ENCODE assay signal across 1 cellular context in genomic region chr2:25342372-25343186, GRCh38.
TF ChIP-seq lines count a peak whose summit lies in the region.

No MANE protein-coding gene starts in this region.

TF ChIP-seq in GM12878, 131 proteins besides CTCF, POLR2A, EP300 and RAD21 (continued from another document and continues in another):
- TF ChIP-seq, protein P1, sequence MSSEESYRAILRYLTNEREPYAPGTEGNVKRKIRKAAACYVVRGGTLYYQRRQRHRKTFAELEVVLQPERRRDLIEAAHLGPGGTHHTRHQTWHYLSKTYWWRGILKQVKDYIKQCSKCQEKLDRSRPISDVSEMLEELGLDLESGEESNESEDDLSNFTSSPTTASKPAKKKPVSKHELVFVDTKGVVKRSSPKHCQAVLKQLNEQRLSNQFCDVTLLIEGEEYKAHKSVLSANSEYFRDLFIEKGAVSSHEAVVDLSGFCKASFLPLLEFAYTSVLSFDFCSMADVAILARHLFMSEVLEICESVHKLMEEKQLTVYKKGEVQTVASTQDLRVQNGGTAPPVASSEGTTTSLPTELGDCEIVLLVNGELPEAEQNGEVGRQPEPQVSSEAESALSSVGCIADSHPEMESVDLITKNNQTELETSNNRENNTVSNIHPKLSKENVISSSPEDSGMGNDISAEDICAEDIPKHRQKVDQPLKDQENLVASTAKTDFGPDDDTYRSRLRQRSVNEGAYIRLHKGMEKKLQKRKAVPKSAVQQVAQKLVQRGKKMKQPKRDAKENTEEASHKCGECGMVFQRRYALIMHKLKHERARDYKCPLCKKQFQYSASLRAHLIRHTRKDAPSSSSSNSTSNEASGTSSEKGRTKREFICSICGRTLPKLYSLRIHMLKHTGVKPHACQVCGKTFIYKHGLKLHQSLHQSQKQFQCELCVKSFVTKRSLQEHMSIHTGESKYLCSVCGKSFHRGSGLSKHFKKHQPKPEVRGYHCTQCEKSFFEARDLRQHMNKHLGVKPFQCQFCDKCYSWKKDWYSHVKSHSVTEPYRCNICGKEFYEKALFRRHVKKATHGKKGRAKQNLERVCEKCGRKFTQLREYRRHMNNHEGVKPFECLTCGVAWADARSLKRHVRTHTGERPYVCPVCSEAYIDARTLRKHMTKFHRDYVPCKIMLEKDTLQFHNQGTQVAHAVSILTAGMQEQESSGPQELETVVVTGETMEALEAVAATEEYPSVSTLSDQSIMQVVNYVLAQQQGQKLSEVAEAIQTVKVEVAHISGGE (CRISPR knock-in tag; IDR thresholded peaks at IDR 0.05): no peak
- TF ChIP-seq, protein P2, sequence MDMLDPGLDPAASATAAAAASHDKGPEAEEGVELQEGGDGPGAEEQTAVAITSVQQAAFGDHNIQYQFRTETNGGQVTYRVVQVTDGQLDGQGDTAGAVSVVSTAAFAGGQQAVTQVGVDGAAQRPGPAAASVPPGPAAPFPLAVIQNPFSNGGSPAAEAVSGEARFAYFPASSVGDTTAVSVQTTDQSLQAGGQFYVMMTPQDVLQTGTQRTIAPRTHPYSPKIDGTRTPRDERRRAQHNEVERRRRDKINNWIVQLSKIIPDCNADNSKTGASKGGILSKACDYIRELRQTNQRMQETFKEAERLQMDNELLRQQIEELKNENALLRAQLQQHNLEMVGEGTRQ (IDR thresholded peaks at IDR 0.05; ENCODE audit: borderline replicate concordance, low read depth, low read length): no peak
- peak; percentile 59; the same call in 1 of the 2 replicates for TF ChIP-seq MAX (IDR thresholded peaks at IDR 0.05; ENCODE audit: low read depth, low read length)
- TF ChIP-seq ZZZ3 (IDR thresholded peaks at IDR 0.05; ENCODE audit: control insufficient read depth, insufficient read length, low read depth): no peak
- no peak for TF ChIP-seq RBBP5 (conservative IDR thresholded peaks at IDR 0.05)
- peak in 1 of 2 experiments; percentile 27; a peak in 1 of 4 replicates for TF ChIP-seq IKZF2 (IDR thresholded peaks at IDR 0.05)
- TF ChIP-seq NFIC (IDR thresholded peaks at IDR 0.05; ENCODE audit: low read depth, low read length): no peak
- no peak for TF ChIP-seq CREM (IDR thresholded peaks at IDR 0.05; ENCODE audit: low read depth)
- TF ChIP-seq PAX5 (IDR thresholded peaks at IDR 0.05; ENCODE audit: borderline replicate concordance, low read depth, low read length): peak; percentile 20; the same call in 1 of the 2 replicates
- no peak for TF ChIP-seq ATF7 (IDR thresholded peaks at IDR 0.05; ENCODE audit: low read depth)
- no peak for TF ChIP-seq PBX3 (IDR thresholded peaks at IDR 0.05; ENCODE audit: insufficient replicate concordance, low read depth, low read length)
- TF ChIP-seq FOS (IDR thresholded peaks at IDR 0.05; ENCODE audit: borderline replicate concordance, extremely low read depth, insufficient read length): no peak
- TF ChIP-seq JUND (IDR thresholded peaks at IDR 0.05; ENCODE audit: low read depth, low read length): no peak
- TF ChIP-seq RFX5 (IDR thresholded peaks at IDR 0.05; ENCODE audit: low read depth, low read length): no peak
- TF ChIP-seq CHD2 (IDR thresholded peaks at IDR 0.05; ENCODE audit: borderline replicate concordance, low read depth, low read length): peak; percentile 64; the same call in 1 of the 2 replicates
- no peak for TF ChIP-seq RUNX3 (IDR thresholded peaks at IDR 0.05; ENCODE audit: low read length)
- no peak for TF ChIP-seq SUZ12 (IDR thresholded peaks at IDR 0.05; ENCODE audit: unreplicated experiment)
- TF ChIP-seq RCOR1 (conservative IDR thresholded peaks at IDR 0.05; ENCODE audit: low read depth, low read length): no peak
- TF ChIP-seq NBN (IDR thresholded peaks at IDR 0.05): peak; percentile 75
- TF ChIP-seq BRCA1 (IDR thresholded peaks at IDR 0.05; ENCODE audit: low read depth, low read length): no peak
- 0 out of 2 replicates have a peak, but pooled peaks have one; percentile 8 for TF ChIP-seq NRF1 (conservative IDR thresholded peaks at IDR 0.05; ENCODE audit: low read depth, low read length)
- TF ChIP-seq BCLAF1 (IDR thresholded peaks at IDR 0.05): no peak
- TF ChIP-seq RB1 (IDR thresholded peaks at IDR 0.05; ENCODE audit: borderline replicate concordance): peak; percentile 81; the same call in 1 of the 2 replicates
- TF ChIP-seq, protein P3, sequence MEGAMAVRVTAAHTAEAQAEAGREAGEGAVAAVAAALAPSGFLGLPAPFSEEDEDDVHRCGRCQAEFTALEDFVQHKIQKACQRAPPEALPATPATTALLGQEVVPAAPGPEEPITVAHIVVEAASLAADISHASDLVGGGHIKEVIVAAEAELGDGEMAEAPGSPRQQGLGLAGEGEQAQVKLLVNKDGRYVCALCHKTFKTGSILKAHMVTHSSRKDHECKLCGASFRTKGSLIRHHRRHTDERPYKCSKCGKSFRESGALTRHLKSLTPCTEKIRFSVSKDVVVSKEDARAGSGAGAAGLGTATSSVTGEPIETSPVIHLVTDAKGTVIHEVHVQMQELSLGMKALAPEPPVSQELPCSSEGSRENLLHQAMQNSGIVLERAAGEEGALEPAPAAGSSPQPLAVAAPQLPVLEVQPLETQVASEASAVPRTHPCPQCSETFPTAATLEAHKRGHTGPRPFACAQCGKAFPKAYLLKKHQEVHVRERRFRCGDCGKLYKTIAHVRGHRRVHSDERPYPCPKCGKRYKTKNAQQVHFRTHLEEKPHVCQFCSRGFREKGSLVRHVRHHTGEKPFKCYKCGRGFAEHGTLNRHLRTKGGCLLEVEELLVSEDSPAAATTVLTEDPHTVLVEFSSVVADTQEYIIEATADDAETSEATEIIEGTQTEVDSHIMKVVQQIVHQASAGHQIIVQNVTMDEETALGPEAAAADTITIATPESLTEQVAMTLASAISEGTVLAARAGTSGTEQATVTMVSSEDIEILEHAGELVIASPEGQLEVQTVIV (IDR thresholded peaks at IDR 0.05; ENCODE audit: borderline replicate concordance, partially characterized antibody): no peak
- no peak for TF ChIP-seq PAX8 (IDR thresholded peaks at IDR 0.05)
- TF ChIP-seq MTA3 (IDR thresholded peaks at IDR 0.05; ENCODE audit: borderline replicate concordance, low read length): no peak
- no peak for TF ChIP-seq YBX1 (IDR thresholded peaks at IDR 0.05)
- no peak for TF ChIP-seq SKIL (IDR thresholded peaks at IDR 0.05; ENCODE audit: low read depth, poor library complexity, severe bottlenecking)
- peak; percentile 41 for TF ChIP-seq KLF5 (IDR thresholded peaks at IDR 0.05; ENCODE audit: partially characterized antibody)
- no peak for TF ChIP-seq BMI1 (IDR thresholded peaks at IDR 0.05; ENCODE audit: borderline replicate concordance)
- no peak for TF ChIP-seq SUPT20H (IDR thresholded peaks at IDR 0.05; ENCODE audit: borderline replicate concordance, control insufficient read depth, low read depth, low read length)
- TF ChIP-seq BHLHE40 (IDR thresholded peaks at IDR 0.05; ENCODE audit: borderline replicate concordance in 1 of 2, low read depth in 2 of 2, low read length in 1 of 2): peak; percentile 58 to 74; a peak in 3 of 4 replicates
- no peak for TF ChIP-seq SREBF2 (IDR thresholded peaks at IDR 0.05; ENCODE audit: low read length)
- TF ChIP-seq CBFB (IDR thresholded peaks at IDR 0.05; ENCODE audit: low read depth): no peak
- TF ChIP-seq NFYA (IDR thresholded peaks at IDR 0.05; ENCODE audit: borderline replicate concordance, low read depth, low read length): no peak
- TF ChIP-seq BCL11A (IDR thresholded peaks at IDR 0.05; ENCODE audit: low read depth, low read length): no peak
- no peak for TF ChIP-seq MEF2A (IDR thresholded peaks at IDR 0.05; ENCODE audit: insufficient read depth, low read depth, low read length)
- TF ChIP-seq TARDBP (IDR thresholded peaks at IDR 0.05; ENCODE audit: borderline replicate concordance): 0 out of 2 replicates have a peak, but pooled peaks have one; percentile 29
- TF ChIP-seq CBX5 (IDR thresholded peaks at IDR 0.05; ENCODE audit: low read depth): no peak
- no peak for TF ChIP-seq RAD51 (IDR thresholded peaks at IDR 0.05)
- TF ChIP-seq, protein P4, sequence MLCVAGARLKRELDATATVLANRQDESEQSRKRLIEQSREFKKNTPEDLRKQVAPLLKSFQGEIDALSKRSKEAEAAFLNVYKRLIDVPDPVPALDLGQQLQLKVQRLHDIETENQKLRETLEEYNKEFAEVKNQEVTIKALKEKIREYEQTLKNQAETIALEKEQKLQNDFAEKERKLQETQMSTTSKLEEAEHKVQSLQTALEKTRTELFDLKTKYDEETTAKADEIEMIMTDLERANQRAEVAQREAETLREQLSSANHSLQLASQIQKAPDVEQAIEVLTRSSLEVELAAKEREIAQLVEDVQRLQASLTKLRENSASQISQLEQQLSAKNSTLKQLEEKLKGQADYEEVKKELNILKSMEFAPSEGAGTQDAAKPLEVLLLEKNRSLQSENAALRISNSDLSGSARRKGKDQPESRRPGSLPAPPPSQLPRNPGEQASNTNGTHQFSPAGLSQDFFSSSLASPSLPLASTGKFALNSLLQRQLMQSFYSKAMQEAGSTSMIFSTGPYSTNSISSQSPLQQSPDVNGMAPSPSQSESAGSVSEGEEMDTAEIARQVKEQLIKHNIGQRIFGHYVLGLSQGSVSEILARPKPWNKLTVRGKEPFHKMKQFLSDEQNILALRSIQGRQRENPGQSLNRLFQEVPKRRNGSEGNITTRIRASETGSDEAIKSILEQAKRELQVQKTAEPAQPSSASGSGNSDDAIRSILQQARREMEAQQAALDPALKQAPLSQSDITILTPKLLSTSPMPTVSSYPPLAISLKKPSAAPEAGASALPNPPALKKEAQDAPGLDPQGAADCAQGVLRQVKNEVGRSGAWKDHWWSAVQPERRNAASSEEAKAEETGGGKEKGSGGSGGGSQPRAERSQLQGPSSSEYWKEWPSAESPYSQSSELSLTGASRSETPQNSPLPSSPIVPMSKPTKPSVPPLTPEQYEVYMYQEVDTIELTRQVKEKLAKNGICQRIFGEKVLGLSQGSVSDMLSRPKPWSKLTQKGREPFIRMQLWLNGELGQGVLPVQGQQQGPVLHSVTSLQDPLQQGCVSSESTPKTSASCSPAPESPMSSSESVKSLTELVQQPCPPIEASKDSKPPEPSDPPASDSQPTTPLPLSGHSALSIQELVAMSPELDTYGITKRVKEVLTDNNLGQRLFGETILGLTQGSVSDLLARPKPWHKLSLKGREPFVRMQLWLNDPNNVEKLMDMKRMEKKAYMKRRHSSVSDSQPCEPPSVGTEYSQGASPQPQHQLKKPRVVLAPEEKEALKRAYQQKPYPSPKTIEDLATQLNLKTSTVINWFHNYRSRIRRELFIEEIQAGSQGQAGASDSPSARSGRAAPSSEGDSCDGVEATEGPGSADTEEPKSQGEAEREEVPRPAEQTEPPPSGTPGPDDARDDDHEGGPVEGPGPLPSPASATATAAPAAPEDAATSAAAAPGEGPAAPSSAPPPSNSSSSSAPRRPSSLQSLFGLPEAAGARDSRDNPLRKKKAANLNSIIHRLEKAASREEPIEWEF (IDR thresholded peaks at IDR 0.05; ENCODE audit: insufficient replicate concordance, low read depth, low read length): no peak
- no peak for TF ChIP-seq RELB (IDR thresholded peaks at IDR 0.05; ENCODE audit: low read depth)
- no peak for TF ChIP-seq NFXL1 (IDR thresholded peaks at IDR 0.05; ENCODE audit: borderline replicate concordance)
- no peak for TF ChIP-seq ZBED1 (IDR thresholded peaks at IDR 0.05; ENCODE audit: borderline replicate concordance)
